25 cellular contexts compared by ENCODE assay signal in genomic region chr22:45228401-45228754, GRCh38. TPM values are rescaled to one million over a fixed set of nuclear protein-coding genes. Genes with fewer than 3 reads are reported as not detected.
DNase-seq lines count a peak whose midpoint lies in the region; ATAC-seq and TF ChIP-seq lines count a peak whose summit lies in the region.
"Had no signal": no experiment of that assay in that cellular context is flagged by ENCODE, and none has a peak within 500 bp of the region (broad histone marks: within the 10 kb centered on the region; RNA-seq: fewer than 3 reads in every experiment).

No MANE protein-coding gene starts in this region.

- H4K20me1 ChIP-seq in osteoblast (ENCODE audit: insufficient read depth, low read length) = peaks cover 7% of the 10 kb centered on the region

- TF ChIP-seq CTCF in osteoblast (IDR thresholded peaks at IDR 0.05; ENCODE audit: extremely low read depth, low read depth, low read length) = no peak
- no peak for TF ChIP-seq CTCF in uterus (IDR thresholded peaks at IDR 0.05)

- no peak overlapping the region for H3K27ac ChIP-seq in osteoblast (ENCODE audit: low read depth, low read length)
- no peak overlapping the region for H3K27ac ChIP-seq in uterus
- H3K27ac ChIP-seq: C4-2B, GM23248, Peyer's patch, SK-N-MC, WERI-Rb-1 had no signal

- ATAC-seq in left ventricle myocardium superior (peak; percentile 39), GM21360 (IDR thresholded peaks at IDR 0.05; ENCODE audit: unreplicated experiment) (no peak)
- ATAC-seq: stimulated activated naive CD8-positive, alpha-beta T cell treated with anti-CD3 and anti-CD28 coated beads, Interleukin-15, amount 100 ng/mL, for 72 hours had no signal

- no peak overlapping the region for H2AFZ ChIP-seq in osteoblast (ENCODE audit: low read length)
- H2AFZ ChIP-seq: GM23248 had no signal

- TF ChIP-seq POLR2A in uterus (IDR thresholded peaks at IDR 0.05) = no peak

- no peak overlapping the region for H3K4me3 ChIP-seq in osteoblast (ENCODE audit: insufficient read depth, low read length)
- H3K4me3 ChIP-seq in uterus = no peak overlapping the region
- H3K4me3 ChIP-seq: GM23248, heart right ventricle, Peyer's patch, SK-N-MC had no signal

- H3K9me3 ChIP-seq in osteoblast (ENCODE audit: low read depth, low read length) = no peaks in the 10 kb centered on the region
- no peaks in the 10 kb centered on the region for H3K9me3 ChIP-seq in uterus
- H3K9me3 ChIP-seq: heart right ventricle, Peyer's patch had no signal

- H3K4me2 ChIP-seq in osteoblast (ENCODE audit: insufficient read depth, low read length) = no peak overlapping the region

- H3K36me3 ChIP-seq in osteoblast (ENCODE audit: insufficient read depth, low read length) (no peaks in the 10 kb centered on the region), uterus (no peaks in the 10 kb centered on the region)
- H3K36me3 ChIP-seq: heart right ventricle, Peyer's patch, WERI-Rb-1 had no signal

- DNase-seq in CD1c-positive myeloid dendritic cell (ENCODE audit: extremely low spot score) (peak; percentile 87), NOMO-1 treated with DMSO at 0.1 percent for 48 hours (lab: John Stamatoyannopoulos, UW; ENCODE audit: unreplicated experiment) (peak; percentile 52), left ventricle myocardium superior (no peak), osteoblast (ENCODE audit: insufficient read length, low spot score, missing footprints) (peak; percentile 31), SW480 (ENCODE audit: low spot score) (no peak), uterus (no peak)
- DNase-seq: activated CD4-positive, alpha-beta T cell treated with anti-CD3 and anti-CD28 coated beads, Interleukin-2, amount 50 U/mL, for 4 hours; activated gamma-delta T cell treated with Interleukin-2 at 50 U/mL for 16 hours; cortex of kidney; EL; GM23248; heart right ventricle; NCI-H1092 treated with DMSO at 0.1 percent for 48 hours; NCI-H2081 treated with DMSO at 0.1 percent for 48 hours; NCI-H446; Peyer's patch; stimulated activated CD4-positive, alpha-beta T cell treated with anti-CD3 and anti-CD28 coated beads, Interleukin-4, amount 100 ng/mL, for 4 hours; stimulated activated naive CD8-positive, alpha-beta T cell treated with anti-CD3 and anti-CD28 coated beads, Interleukin-15, amount 100 ng/mL, for 72 hours; trophoblast cell; WERI-Rb-1 had no signal

- intact Hi-C loops in left ventricle myocardium superior (cut with micrococcal nuclease) = no loop called here
- intact Hi-C loops in uterus (cut with DNase I; ENCODE audit: low total_unique reads) = no loop called here

- peaks cover 9% of the 10 kb centered on the region for H3K4me1 ChIP-seq in osteoblast (ENCODE audit: insufficient read depth, low read length)
- no peaks in the 10 kb centered on the region for H3K4me1 ChIP-seq in uterus

- H3K27me3 ChIP-seq in osteoblast (ENCODE audit: insufficient read depth, low read length) (no peaks in the 10 kb centered on the region), uterus (no peaks in the 10 kb centered on the region)
- H3K27me3 ChIP-seq: heart right ventricle, Peyer's patch had no signal

- peaks cover 22% of the 10 kb centered on the region for H3K79me2 ChIP-seq in osteoblast (ENCODE audit: insufficient read depth, low read length)

RNA-seq across cellular contexts. Expression of gene KIAA0930, which starts 12.3 kb away (rescaled TPM):
- total RNA-seq in left ventricle myocardium superior (24.1 TPM), osteoblast (31.8 and 43.4 TPM in 2 replicates), uterus (10 to 100 TPM in 3 of 4 donors, 1 to 10 TPM in 1; 9.4 to 31.8 (median 19.6) TPM)

RNA-seq across cellular contexts. Expression of gene UPK3A, which starts 56.4 kb away (rescaled TPM):
- total RNA-seq in left ventricle myocardium superior (0.25 TPM), osteoblast (not detected in 2 replicates), uterus (not detected)
- total RNA-seq: endothelial cell of umbilical vein, GM23248, heart right ventricle, pulmonary artery endothelial cell had no signal

Comparison
In these comparisons a context has a peak if more than half of its experiments do, and no peak if none do; other contexts are left out.
1. DNase-seq: peak in CD1c-positive myeloid dendritic cell (single experiment), NOMO-1 treated with DMSO at 0.1 percent for 48 hours (single experiment) and osteoblast (single experiment); none in left ventricle myocardium superior (single experiment), SW480 (single experiment) and uterus (0 of 2).